In genomic region chr14:77589099-77589498, GRCh38 we compare ENCODE assay signal across 14 cellular contexts. TPM values are rescaled to one million over a fixed set of nuclear protein-coding genes. Genes with fewer than 3 reads are reported as not detected.
A peak's percentile ranks its signal among the peaks of the same experiment; 100 is the strongest.
DNase-seq lines count a peak whose midpoint lies in the region; ATAC-seq and TF ChIP-seq lines count a peak whose summit lies in the region.
"Had no signal": no experiment of that assay in that cellular context is flagged by ENCODE, and none has a peak within 500 bp of the region (broad histone marks: within the 10 kb centered on the region; RNA-seq: fewer than 3 reads in every experiment).

No MANE protein-coding gene starts in this region.

- peak overlapping the region; percentile 80 for H3K4me2 ChIP-seq in OCI-LY7 (ENCODE audit: low read length)

- H3K4me1 ChIP-seq in OCI-LY7 (ENCODE audit: insufficient read depth, low read length, poor library complexity, severe bottlenecking) (peaks cover 89% of the 10 kb centered on the region), transverse colon (peaks cover 0 to 63% (median 41%) of the 10 kb centered on the region in 4 donors)

- H3K9me3 ChIP-seq in OCI-LY7 (ENCODE audit: low read length), result no peaks in the 10 kb centered on the region; the same call in 1 of the 2 replicates
- no peaks in the 10 kb centered on the region for H3K9me3 ChIP-seq in transverse colon
- H3K9me3 ChIP-seq: adrenal gland, tibial nerve had no signal

- CTCF ChIA-PET in activated naive CD4-positive, alpha-beta T cell treated with anti-CD3 and anti-CD28 coated beads for 36 hours (lab: Charles Lee), result interaction anchor here (0.6 kb wide), 1 partner anchor 13 kb away, joined by 3 read pairs; no protein-coding TSS in a partner anchor
- CTCF ChIA-PET in OCI-LY7 (lab: Charles Lee; ENCODE audit: unreplicated experiment), result no interaction called here

- 47 to 56% methylated on average over 5 of the region's 5 CpGs for WGBS in transverse colon (ENCODE audit: low coverage in 1 of 2), 2 donors

- intact Hi-C loops in activated naive CD4-positive, alpha-beta T cell treated with anti-CD3 and anti-CD28 coated beads for 36 hours (cut with micrococcal nuclease), result no loop called here
- intact Hi-C loops in OCI-LY7 (cut with micrococcal nuclease; ENCODE audit: unreplicated experiment) (no loop called here), transverse colon (cut with DNase I; ENCODE audit: low total_unique reads) (no loop called here)

- TF ChIP-seq POLR2A in transverse colon (IDR thresholded peaks at IDR 0.05), result no peak

- no peak overlapping the region for H2AFZ ChIP-seq in OCI-LY7 (ENCODE audit: low read length)

- in situ Hi-C loops in transverse colon (cut with MboI; ENCODE audit: low pct_ligation_motif_present in 1 of 4, low pct_unique_long_range_greater_than_20kb in 1 of 4, low sequenced_read_pairs in 3 of 4), result no loop called here

- no peak for TF ChIP-seq EP300 in transverse colon (IDR thresholded peaks at IDR 0.05; ENCODE audit: low read depth)

- no peaks in the 10 kb centered on the region for H3K9me3 Mint-ChIP-seq in activated naive CD4-positive, alpha-beta T cell treated with anti-CD3 and anti-CD28 coated beads, Interleukin-2, amount 50 U/mL, for 72 hours
- no peaks in the 10 kb centered on the region for H3K9me3 Mint-ChIP-seq in activated naive CD4-positive, alpha-beta T cell treated with anti-CD3 and anti-CD28 coated beads for 36 hours
- no peaks in the 10 kb centered on the region for H3K9me3 Mint-ChIP-seq in immature natural killer cell

- H3K27ac ChIP-seq in OCI-LY7 (ENCODE audit: low read depth, low read length, poor library complexity, severe bottlenecking) (peak overlapping the region; percentile 91), transverse colon (peak overlapping the region; percentile 67 to 83 (median 80))

- ATAC-seq in activated naive CD4-positive, alpha-beta T cell treated with anti-CD3 and anti-CD28 coated beads, Interleukin-2, amount 50 U/mL, for 72 hours, result peak; percentile 36 to 37
- no peak for ATAC-seq in GM18909 (IDR thresholded peaks at IDR 0.05; ENCODE audit: poor library complexity, unreplicated experiment)

- H3K36me3 Mint-ChIP-seq in activated naive CD4-positive, alpha-beta T cell treated with anti-CD3 and anti-CD28 coated beads, Interleukin-2, amount 50 U/mL, for 72 hours, result peaks cover 0 to 5% of the 10 kb centered on the region in 2 donors
- H3K36me3 Mint-ChIP-seq in activated naive CD4-positive, alpha-beta T cell treated with anti-CD3 and anti-CD28 coated beads for 36 hours (ENCODE audit: low read depth), result peaks cover 3% of the 10 kb centered on the region
- peaks cover 0 to 4% (median 0%) of the 10 kb centered on the region in 3 donors for H3K36me3 Mint-ChIP-seq in immature natural killer cell

- H3K36me3 ChIP-seq in OCI-LY7 (ENCODE audit: insufficient read depth, low read length) (peaks cover 23% of the 10 kb centered on the region), transverse colon (no peaks in the 10 kb centered on the region)
- H3K36me3 ChIP-seq: adrenal gland had no signal

- TF ChIP-seq CTCF in OCI-LY7 (conservative IDR thresholded peaks at IDR 0.05; ENCODE audit: low read length) (no peak), transverse colon (IDR thresholded peaks at IDR 0.05) (no peak)

- H3K27ac Mint-ChIP-seq in activated naive CD4-positive, alpha-beta T cell treated with anti-CD3 and anti-CD28 coated beads, Interleukin-2, amount 50 U/mL, for 72 hours, result peak overlapping the region in 1 of 2 donors; percentile 22
- H3K27ac Mint-ChIP-seq in activated naive CD4-positive, alpha-beta T cell treated with anti-CD3 and anti-CD28 coated beads for 36 hours, result no peak overlapping the region
- H3K27ac Mint-ChIP-seq in immature natural killer cell, result peak overlapping the region; percentile 34 to 67 (median 58)

- DNase-seq in activated naive CD4-positive, alpha-beta T cell treated with anti-CD3 and anti-CD28 coated beads, Interleukin-2, amount 50 U/mL, for 72 hours (ENCODE audit: low spot score in 2 of 2), result no peak
- DNase-seq in activated naive CD4-positive, alpha-beta T cell treated with anti-CD3 and anti-CD28 coated beads for 36 hours, result no peak
- peak; percentile 55 for DNase-seq in OCI-LY7 (ENCODE audit: low spot score)
- DNase-seq in immature natural killer cell, result no peak
- no peak for DNase-seq in transverse colon
- no peak for DNase-seq in middle frontal gyrus (ENCODE audit: extremely low spot score, low spot score)
- DNase-seq in NCI-H2107 treated with DMSO at 0.1 percent for 48 hours (lab: John Stamatoyannopoulos, UW; ENCODE audit: unreplicated experiment), result no peak
- DNase-seq: adrenal gland, cortex of kidney, mesenchymal stem cell, NCI-H1436, NCI-H446 treated with DMSO at 0.1 percent for 48 hours had no signal

- peak overlapping the region; percentile 45 for H3K4me3 ChIP-seq in OCI-LY7 (ENCODE audit: low read depth, low read length, poor library complexity, severe bottlenecking)
- no peak overlapping the region for H3K4me3 ChIP-seq in transverse colon
- H3K4me3 ChIP-seq: adrenal gland, tibial nerve had no signal

- BruUV-seq in OCI-LY7 (replicated peaks; lab: Mats Ljungman, UMichigan), result no TSS peak

- H4K20me1 ChIP-seq in OCI-LY7 (ENCODE audit: insufficient read depth, low read length), result no peaks in the 10 kb centered on the region

- H3K27me3 Mint-ChIP-seq in activated naive CD4-positive, alpha-beta T cell treated with anti-CD3 and anti-CD28 coated beads for 36 hours (ENCODE audit: low read depth), result no peaks in the 10 kb centered on the region
- H3K27me3 Mint-ChIP-seq in immature natural killer cell (ENCODE audit: low read depth in 3 of 3), result peaks cover 0 to 2% (median 1%) of the 10 kb centered on the region in 3 donors

- POLR2A ChIA-PET in OCI-LY7 (lab: Charles Lee), result interaction anchor here (0.6 to 2.2 kb wide), 4 partner anchors 17 to 686 kb away, joined by 3 to 12 read pairs (median 4); no protein-coding TSS in a partner anchor

- no peaks in the 10 kb centered on the region for H3K27me3 ChIP-seq in transverse colon
- H3K27me3 ChIP-seq: adrenal gland, tibial nerve had no signal

- H3K79me2 ChIP-seq in OCI-LY7 (ENCODE audit: insufficient read depth, low read depth, low read length), result peaks cover 93% of the 10 kb centered on the region

- no peak overlapping the region for H3K4me3 Mint-ChIP-seq in activated naive CD4-positive, alpha-beta T cell treated with anti-CD3 and anti-CD28 coated beads for 36 hours
- peak overlapping the region in 3 of 5 donors; percentile 10 to 47 (median 18) for H3K4me3 Mint-ChIP-seq in immature natural killer cell

- H3K9me2 ChIP-seq in OCI-LY7 (ENCODE audit: insufficient read depth, low read length), result no peaks in the 10 kb centered on the region

- H3K4me1 Mint-ChIP-seq in activated naive CD4-positive, alpha-beta T cell treated with anti-CD3 and anti-CD28 coated beads for 36 hours (ENCODE audit: low read depth), result peaks cover 31% of the 10 kb centered on the region
- H3K4me1 Mint-ChIP-seq in immature natural killer cell, result peaks cover 65 to 85% of the 10 kb centered on the region in 2 donors

RNA-seq across cellular contexts. Expression of gene SPTLC2, which starts 27.3 kb away (rescaled TPM):
- 10 to 100 TPM; 18.8 to 25.8 TPM for total RNA-seq in activated naive CD4-positive, alpha-beta T cell treated with anti-CD3 and anti-CD28 coated beads, Interleukin-2, amount 50 U/mL, for 72 hours
- total RNA-seq in activated naive CD4-positive, alpha-beta T cell treated with anti-CD3 and anti-CD28 coated beads for 36 hours, result 10 to 100 TPM; 16.1 to 18.1 TPM
- total RNA-seq in OCI-LY7 (2014; rRNA removed; shearing (Covaris generic)), result 14.7 and 19.6 TPM in 2 replicates
- total RNA-seq in OCI-LY7 (2022), result 36.8 and 45.1 TPM in 2 replicates
- polyA plus RNA-seq in immature natural killer cell, result 10 to 100 TPM; 25.2 to 35.2 (median 32.3) TPM
- 10 to 100 TPM; 14.5 to 51.3 (median 35.8) TPM for total RNA-seq in transverse colon
